In the genomic region with DNA sequence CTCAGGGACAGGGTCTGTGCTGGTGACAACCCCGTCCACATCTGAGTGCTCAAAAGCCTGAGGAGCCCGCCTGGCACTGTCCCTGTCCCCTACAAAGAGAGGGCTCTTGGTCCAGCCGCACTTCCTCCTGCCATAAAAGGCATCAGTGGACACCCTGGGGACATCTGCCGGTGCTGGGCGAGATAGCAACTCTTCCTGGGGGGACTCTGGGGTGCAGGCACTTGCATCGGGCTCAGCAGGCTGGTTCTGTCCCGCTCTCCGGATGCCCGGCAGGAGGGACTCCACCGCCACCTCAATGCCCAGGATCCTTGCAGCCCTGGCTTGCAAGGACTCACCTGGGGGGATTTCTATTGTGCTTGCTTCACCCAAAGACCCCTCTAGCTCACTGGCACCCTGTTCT, we compare ENCODE assay signal across 1 cellular context.
TF ChIP-seq lines count a peak whose summit lies in the region.

No MANE protein-coding gene starts in this region.

TF ChIP-seq in GM12878, 131 proteins besides CTCF, POLR2A, EP300 and RAD21 (continued from another document):
- TF ChIP-seq, protein P1, sequence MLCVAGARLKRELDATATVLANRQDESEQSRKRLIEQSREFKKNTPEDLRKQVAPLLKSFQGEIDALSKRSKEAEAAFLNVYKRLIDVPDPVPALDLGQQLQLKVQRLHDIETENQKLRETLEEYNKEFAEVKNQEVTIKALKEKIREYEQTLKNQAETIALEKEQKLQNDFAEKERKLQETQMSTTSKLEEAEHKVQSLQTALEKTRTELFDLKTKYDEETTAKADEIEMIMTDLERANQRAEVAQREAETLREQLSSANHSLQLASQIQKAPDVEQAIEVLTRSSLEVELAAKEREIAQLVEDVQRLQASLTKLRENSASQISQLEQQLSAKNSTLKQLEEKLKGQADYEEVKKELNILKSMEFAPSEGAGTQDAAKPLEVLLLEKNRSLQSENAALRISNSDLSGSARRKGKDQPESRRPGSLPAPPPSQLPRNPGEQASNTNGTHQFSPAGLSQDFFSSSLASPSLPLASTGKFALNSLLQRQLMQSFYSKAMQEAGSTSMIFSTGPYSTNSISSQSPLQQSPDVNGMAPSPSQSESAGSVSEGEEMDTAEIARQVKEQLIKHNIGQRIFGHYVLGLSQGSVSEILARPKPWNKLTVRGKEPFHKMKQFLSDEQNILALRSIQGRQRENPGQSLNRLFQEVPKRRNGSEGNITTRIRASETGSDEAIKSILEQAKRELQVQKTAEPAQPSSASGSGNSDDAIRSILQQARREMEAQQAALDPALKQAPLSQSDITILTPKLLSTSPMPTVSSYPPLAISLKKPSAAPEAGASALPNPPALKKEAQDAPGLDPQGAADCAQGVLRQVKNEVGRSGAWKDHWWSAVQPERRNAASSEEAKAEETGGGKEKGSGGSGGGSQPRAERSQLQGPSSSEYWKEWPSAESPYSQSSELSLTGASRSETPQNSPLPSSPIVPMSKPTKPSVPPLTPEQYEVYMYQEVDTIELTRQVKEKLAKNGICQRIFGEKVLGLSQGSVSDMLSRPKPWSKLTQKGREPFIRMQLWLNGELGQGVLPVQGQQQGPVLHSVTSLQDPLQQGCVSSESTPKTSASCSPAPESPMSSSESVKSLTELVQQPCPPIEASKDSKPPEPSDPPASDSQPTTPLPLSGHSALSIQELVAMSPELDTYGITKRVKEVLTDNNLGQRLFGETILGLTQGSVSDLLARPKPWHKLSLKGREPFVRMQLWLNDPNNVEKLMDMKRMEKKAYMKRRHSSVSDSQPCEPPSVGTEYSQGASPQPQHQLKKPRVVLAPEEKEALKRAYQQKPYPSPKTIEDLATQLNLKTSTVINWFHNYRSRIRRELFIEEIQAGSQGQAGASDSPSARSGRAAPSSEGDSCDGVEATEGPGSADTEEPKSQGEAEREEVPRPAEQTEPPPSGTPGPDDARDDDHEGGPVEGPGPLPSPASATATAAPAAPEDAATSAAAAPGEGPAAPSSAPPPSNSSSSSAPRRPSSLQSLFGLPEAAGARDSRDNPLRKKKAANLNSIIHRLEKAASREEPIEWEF (IDR thresholded peaks at IDR 0.05; ENCODE audit: insufficient replicate concordance, low read depth, low read length) = no peak
